Comparison of ENCODE assay signal across 9 cellular contexts in the genomic region with DNA sequence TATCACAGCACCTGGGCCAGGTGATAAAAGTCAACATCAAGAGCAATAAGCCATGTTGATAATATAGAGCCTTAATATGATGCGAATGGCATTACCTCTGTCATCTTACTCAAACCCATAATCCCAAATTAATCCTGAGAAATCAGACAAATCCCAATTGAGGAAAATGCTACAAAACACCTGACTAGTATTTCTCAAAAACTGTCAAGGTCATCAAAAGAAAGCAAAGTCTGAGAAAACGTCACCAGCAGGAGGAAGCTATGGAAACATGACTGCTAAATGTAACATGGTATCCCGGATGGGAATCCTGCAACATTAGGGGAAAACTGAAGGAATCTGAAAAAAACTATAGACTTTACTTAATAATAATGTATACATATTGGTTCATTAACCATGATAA. TPM values are rescaled to one million over a fixed set of nuclear protein-coding genes. Genes with fewer than 3 reads are reported as not detected.
"Had no signal": no experiment of that assay in that cellular context is flagged by ENCODE, and none has a peak within 500 bp of the region (broad histone marks: within the 10 kb centered on the region; RNA-seq: fewer than 3 reads in every experiment).

No MANE protein-coding gene starts in this region.

- H3K4me3 ChIP-seq: GM12878 had no signal

- FAIRE-seq: G401.6, GM12878, GM12891, GM12892, GM18507, GM19239 had no signal

- ATAC-seq: GM12878 had no signal

- DNase-seq: GDM1, GF-D8 had no signal

RNA-seq across cellular contexts. Expression of a gene that starts 29.6 kb away (rescaled TPM):
- total RNA-seq: G401, GM12878 had no signal
- polyA plus RNA-seq: GM12878 had no signal
